33 cellular contexts compared by ENCODE assay signal in genomic region chr5:42216904-42217303, GRCh38.
"Had no signal": no experiment of that assay in that cellular context is flagged by ENCODE, and none has a peak within 500 bp of the region (broad histone marks: within the 10 kb centered on the region; RNA-seq: fewer than 3 reads in every experiment).

No MANE protein-coding gene starts in this region.

- H3K9me3 Mint-ChIP-seq: activated B cell treated with CpG ODN at 0.5 μM for 24 hours; activated CD4-positive, alpha-beta memory T cell treated with anti-CD3 and anti-CD28 coated beads for 36 hours; activated CD4-positive, alpha-beta T cell treated with anti-CD3 and anti-CD28 coated beads, Interleukin-2, amount 10 ng/mL, durations not matched to agents 24 days and 14 days; activated naive CD4-positive, alpha-beta T cell treated with anti-CD3 and anti-CD28 coated beads for 36 hours; activated naive CD8-positive, alpha-beta T cell treated with anti-CD3 and anti-CD28 coated beads for 36 hours; activated T-cell treated with anti-CD3 and anti-CD28 coated beads, Interleukin-2, amount 50 U/mL, for 4 hours; activated T-cell treated with anti-CD3 and anti-CD28 coated beads, Interleukin-2, amount 50 U/mL, for 72 hours; activated T-helper 1 cell treated with anti-CD3 and anti-CD28 coated beads, Interleukin-12 subunit alpha, Interleukin-12 subunit beta, Interleukin-2, Interleukin-4 antibody, amounts not matched to agents 30 ng/mL and 10 ng/mL and 1 ng/mL, durations not matched to agents 14 hours and 24 hours and 36 hours; activated T-helper 17 cell treated with anti-CD3 and anti-CD28 coated beads, Interleukin-2, amount 50 U/mL, for 72 hours; T-helper 2 cell treated with Interferon-gamma antibody and Interleukin-4, amounts not matched to agents 5 μg/mL and 100 μg/mL, for 36 hours had no signal

- H3K4me1 Mint-ChIP-seq: activated B cell treated with CpG ODN at 0.5 μM for 24 hours; activated CD4-positive, alpha-beta T cell treated with anti-CD3 and anti-CD28 coated beads, Interleukin-2, amount 10 ng/mL, durations not matched to agents 24 days and 14 days; activated naive CD8-positive, alpha-beta T cell treated with anti-CD3 and anti-CD28 coated beads for 36 hours; activated T-helper 17 cell treated with anti-CD3 and anti-CD28 coated beads, Interleukin-2, amount 50 U/mL, for 72 hours had no signal

- H3K36me3 Mint-ChIP-seq: activated CD4-positive, alpha-beta memory T cell treated with anti-CD3 and anti-CD28 coated beads for 36 hours; activated naive CD4-positive, alpha-beta T cell treated with anti-CD3 and anti-CD28 coated beads, Interleukin-2, amount 50 U/mL, for 72 hours; activated naive CD8-positive, alpha-beta T cell treated with anti-CD3 and anti-CD28 coated beads for 36 hours had no signal

- H3K4me3 Mint-ChIP-seq: activated B cell treated with CpG ODN at 0.5 μM for 24 hours; activated CD4-positive, alpha-beta memory T cell treated with anti-CD3 and anti-CD28 coated beads for 36 hours; activated CD4-positive, alpha-beta T cell treated with anti-CD3 and anti-CD28 coated beads, Interleukin-2, amount 10 ng/mL, durations not matched to agents 24 days and 14 days; activated CD8-positive, alpha-beta T cell treated with anti-CD3 and anti-CD28 coated beads for 36 hours; activated naive CD4-positive, alpha-beta T cell treated with anti-CD3 and anti-CD28 coated beads for 36 hours; activated naive CD8-positive, alpha-beta T cell treated with anti-CD3 and anti-CD28 coated beads for 36 hours; activated T-cell treated with anti-CD3 and anti-CD28 coated beads, Interleukin-2, amount 50 U/mL, for 4 hours; activated T-cell treated with anti-CD3 and anti-CD28 coated beads, Interleukin-2, amount 50 U/mL, for 72 hours; activated T-helper 1 cell treated with anti-CD3 and anti-CD28 coated beads, Interleukin-12 subunit alpha, Interleukin-12 subunit beta, Interleukin-2, Interleukin-4 antibody, amounts not matched to agents 30 ng/mL and 10 ng/mL and 1 ng/mL, durations not matched to agents 14 hours and 24 hours and 36 hours; activated T-helper 17 cell treated with anti-CD3 and anti-CD28 coated beads, Interleukin-2, amount 50 U/mL, for 72 hours; T-helper 2 cell treated with Interferon-gamma antibody and Interleukin-4, amounts not matched to agents 5 μg/mL and 100 μg/mL, for 36 hours had no signal

- H3K4me3 ChIP-seq: adrenal gland, body of pancreas, breast epithelium had no signal

- ATAC-seq: activated CD8-positive, alpha-beta T cell treated with anti-CD3 and anti-CD28 coated beads for 36 hours; activated naive CD4-positive, alpha-beta T cell treated with anti-CD3 and anti-CD28 coated beads, Interleukin-2, amount 50 U/mL, for 72 hours; activated T-cell treated with anti-CD3 and anti-CD28 coated beads, Interleukin-2, amount 50 U/mL, for 4 hours; activated T-cell treated with anti-CD3 and anti-CD28 coated beads, Interleukin-2, amount 50 U/mL, for 72 hours; activated T-helper 17 cell treated with anti-CD3 and anti-CD28 coated beads, Interleukin-2, amount 50 U/mL, for 72 hours; body of pancreas had no signal

- H3K27me3 ChIP-seq: adrenal gland, body of pancreas, brain microvascular endothelial cell, breast epithelium had no signal

- H3K36me3 ChIP-seq: adrenal gland, brain microvascular endothelial cell, breast epithelium had no signal

- H3K4me1 ChIP-seq: adrenal gland, body of pancreas, breast epithelium had no signal

- H3K27me3 Mint-ChIP-seq: activated B cell treated with CpG ODN at 0.5 μM for 24 hours; activated CD4-positive, alpha-beta memory T cell treated with anti-CD3 and anti-CD28 coated beads for 36 hours; activated CD4-positive, alpha-beta T cell treated with anti-CD3 and anti-CD28 coated beads, Interleukin-2, amount 10 ng/mL, durations not matched to agents 24 days and 14 days; activated CD8-positive, alpha-beta T cell treated with anti-CD3 and anti-CD28 coated beads for 36 hours; activated naive CD8-positive, alpha-beta T cell treated with anti-CD3 and anti-CD28 coated beads for 36 hours had no signal

- H3K27ac Mint-ChIP-seq: activated B cell treated with CpG ODN at 0.5 μM for 24 hours; activated CD4-positive, alpha-beta memory T cell treated with anti-CD3 and anti-CD28 coated beads for 36 hours; activated CD4-positive, alpha-beta T cell treated with anti-CD3 and anti-CD28 coated beads, Interleukin-2, amount 10 ng/mL, durations not matched to agents 24 days and 14 days; activated CD8-positive, alpha-beta T cell treated with anti-CD3 and anti-CD28 coated beads for 36 hours; activated naive CD4-positive, alpha-beta T cell treated with anti-CD3 and anti-CD28 coated beads for 36 hours; activated naive CD4-positive, alpha-beta T cell treated with anti-CD3 and anti-CD28 coated beads, Interleukin-2, amount 50 U/mL, for 72 hours; activated naive CD8-positive, alpha-beta T cell treated with anti-CD3 and anti-CD28 coated beads for 36 hours; activated T-cell treated with anti-CD3 and anti-CD28 coated beads, Interleukin-2, amount 50 U/mL, for 72 hours; activated T-helper 1 cell treated with anti-CD3 and anti-CD28 coated beads, Interleukin-12 subunit alpha, Interleukin-12 subunit beta, Interleukin-2, Interleukin-4 antibody, amounts not matched to agents 30 ng/mL and 10 ng/mL and 1 ng/mL, durations not matched to agents 14 hours and 24 hours and 36 hours; activated T-helper 17 cell treated with anti-CD3 and anti-CD28 coated beads, Interleukin-2, amount 50 U/mL, for 72 hours; T-helper 2 cell treated with Interferon-gamma antibody and Interleukin-4, amounts not matched to agents 5 μg/mL and 100 μg/mL, for 36 hours had no signal

- H3K9me3 ChIP-seq: adrenal gland, body of pancreas, breast epithelium had no signal

- DNase-seq: activated B cell treated with CpG ODN at 0.5 μM for 24 hours; activated CD4-positive, alpha-beta memory T cell treated with anti-CD3 and anti-CD28 coated beads for 36 hours; activated CD4-positive, alpha-beta T cell treated with anti-CD3 and anti-CD28 coated beads for 4 hours; activated CD4-positive, alpha-beta T cell treated with anti-CD3 and anti-CD28 coated beads, Interleukin-2, amount 10 ng/mL, durations not matched to agents 24 days and 14 days; activated CD4-positive, alpha-beta T cell treated with anti-CD3 and anti-CD28 coated beads, Interleukin-2, amount 50 U/mL, for 1 hour; activated CD4-positive, alpha-beta T cell treated with anti-CD3 and anti-CD28 coated beads, Interleukin-2, amount 50 U/mL, for 4 hours; activated CD4-positive, CD25-positive, alpha-beta regulatory T cell treated with anti-CD3 and anti-CD28 coated beads, Interleukin-2, amount 50 U/mL, for 72 hours; activated CD8-positive, alpha-beta memory T cell treated with anti-CD3 and anti-CD28 coated beads, Interleukin-2, amount 50 U/mL, for 4 hours; activated CD8-positive, alpha-beta T cell treated with anti-CD3 and anti-CD28 coated beads for 36 hours; activated effector memory CD4-positive, alpha-beta T cell treated with anti-CD3 and anti-CD28 coated beads, Interleukin-2, amount 50 U/mL, for 16 hours; activated gamma-delta T cell treated with Interleukin-2 at 50 U/mL for 16 hours; activated naive CD4-positive, alpha-beta T cell; activated naive CD4-positive, alpha-beta T cell treated with anti-CD3 and anti-CD28 coated beads for 36 hours; activated naive CD4-positive, alpha-beta T cell treated with anti-CD3 and anti-CD28 coated beads, Interleukin-2, amount 50 U/mL, for 16 hours; activated naive CD8-positive, alpha-beta T cell treated with anti-CD3 and anti-CD28 coated beads for 36 hours; activated T-cell treated with anti-CD3 and anti-CD28 coated beads for 4 hours; activated T-cell treated with anti-CD3 and anti-CD28 coated beads, Interleukin-2, amount 50 U/mL, for 1 hour; activated T-cell treated with anti-CD3 and anti-CD28 coated beads, Interleukin-2, amount 50 U/mL, for 4 hours; activated T-cell treated with anti-CD3 and anti-CD28 coated beads, Interleukin-2, amount 50 U/mL, for 72 hours; adrenal gland; amniotic stem cell; aorta; body of pancreas; brain microvascular endothelial cell; central memory CD4-positive, alpha-beta T cell; T-helper 2 cell; T-helper 9 cell had no signal

- H3K27ac ChIP-seq: adrenal gland, body of pancreas, brain microvascular endothelial cell, breast epithelium, VCaP had no signal
